ENCODE assay signal across 17 cellular contexts in genomic region chr6:112145080-112145573, GRCh38. TPM values are rescaled to one million over a fixed set of nuclear protein-coding genes. Genes with fewer than 3 reads are reported as not detected.
DNase-seq lines count a peak whose midpoint lies in the region; ATAC-seq and TF ChIP-seq lines count a peak whose summit lies in the region.
"Had no signal": no experiment of that assay in that cellular context is flagged by ENCODE, and none has a peak within 500 bp of the region (broad histone marks: within the 10 kb centered on the region; RNA-seq: fewer than 3 reads in every experiment).

No MANE protein-coding gene starts in this region.

- no peak overlapping the region for H3K27ac Mint-ChIP-seq in activated CD8-positive, alpha-beta T cell treated with anti-CD3 and anti-CD28 coated beads for 36 hours
- H3K27ac Mint-ChIP-seq: activated CD8-positive, alpha-beta T cell treated with anti-CD3 and anti-CD28 coated beads, Interleukin-2, amount 10 ng/mL, durations not matched to agents 7 days and 5 days; activated T-helper 17 cell treated with anti-CD3 and anti-CD28 coated beads, Interleukin-2, amount 50 U/mL, for 72 hours; CD4-positive, CD25-positive, alpha-beta regulatory T cell had no signal

- no peaks in the 10 kb centered on the region for H3K9me3 ChIP-seq in endocrine pancreas (ENCODE audit: control insufficient read depth, low read length)
- H3K9me3 ChIP-seq: heart right ventricle had no signal

- H3K27me3 ChIP-seq in endocrine pancreas (ENCODE audit: control insufficient read depth, insufficient read depth, low read length), result no peaks in the 10 kb centered on the region
- H3K27me3 ChIP-seq: heart right ventricle had no signal

- no peak for TF ChIP-seq CTCF in activated CD8-positive, alpha-beta T cell treated with anti-CD3 and anti-CD28 coated beads for 36 hours (IDR thresholded peaks at IDR 0.05)

- no peaks in the 10 kb centered on the region for H3K4me1 ChIP-seq in endocrine pancreas (ENCODE audit: control insufficient read depth, insufficient read depth, low read length)

- intact Hi-C loops in sciatic nerve (cut with DNase I), result no loop called here
- intact Hi-C loops in activated CD8-positive, alpha-beta T cell treated with anti-CD3 and anti-CD28 coated beads for 36 hours (cut with micrococcal nuclease), result no loop called here

- peak; percentile 21 for DNase-seq in NCI-H2107 treated with DMSO at 0.1 percent for 48 hours (lab: John Stamatoyannopoulos, UW; ENCODE audit: unreplicated experiment)
- no peak for DNase-seq in NCI-H2107 (lab: John Stamatoyannopoulos, UW)
- DNase-seq in NCI-H2029 treated with DMSO at 0.1 percent for 48 hours (lab: John Stamatoyannopoulos, UW), result peak; percentile 50
- no peak for DNase-seq in sciatic nerve (ENCODE audit: low spot score)
- no peak for DNase-seq in mesenteric fat pad (ENCODE audit: low spot score)
- no peak for DNase-seq in T-helper 1 cell
- DNase-seq in activated CD8-positive, alpha-beta T cell treated with anti-CD3 and anti-CD28 coated beads for 36 hours, result no peak
- DNase-seq: 8988T; activated CD8-positive, alpha-beta T cell treated with anti-CD3 and anti-CD28 coated beads, Interleukin-2, amount 10 ng/mL, durations not matched to agents 7 days and 5 days; amygdala; CD4-positive, CD25-positive, alpha-beta regulatory T cell; heart right ventricle; posterior cingulate gyrus had no signal

- CTCF ChIA-PET in activated CD8-positive, alpha-beta T cell treated with anti-CD3 and anti-CD28 coated beads for 36 hours (lab: Charles Lee), result interaction anchor here (1.2 to 2.6 kb wide), 2 partner anchors 18 to 22 kb away, joined by 4 to 19 read pairs; no protein-coding TSS in a partner anchor

- peaks cover 5% of the 10 kb centered on the region for H3K27me3 Mint-ChIP-seq in activated CD8-positive, alpha-beta T cell treated with anti-CD3 and anti-CD28 coated beads for 36 hours

- no peak overlapping the region for H3K9ac ChIP-seq in endocrine pancreas (ENCODE audit: control insufficient read depth, insufficient read depth, low read length)
- H3K9ac ChIP-seq: KMS-11 had no signal

- no peaks in the 10 kb centered on the region for H3K9me3 Mint-ChIP-seq in activated CD8-positive, alpha-beta T cell treated with anti-CD3 and anti-CD28 coated beads for 36 hours
- H3K9me3 Mint-ChIP-seq: activated T-helper 17 cell treated with anti-CD3 and anti-CD28 coated beads, Interleukin-2, amount 50 U/mL, for 72 hours; CD4-positive, CD25-positive, alpha-beta regulatory T cell had no signal

- ATAC-seq in sciatic nerve, result peak; percentile 16
- no peak for ATAC-seq in activated CD8-positive, alpha-beta T cell treated with anti-CD3 and anti-CD28 coated beads for 36 hours
- ATAC-seq: activated CD8-positive, alpha-beta T cell treated with anti-CD3 and anti-CD28 coated beads, Interleukin-2, amount 10 ng/mL, durations not matched to agents 7 days and 5 days; activated T-helper 17 cell treated with anti-CD3 and anti-CD28 coated beads, Interleukin-2, amount 50 U/mL, for 72 hours had no signal

- no peaks in the 10 kb centered on the region for H3K36me3 Mint-ChIP-seq in activated CD8-positive, alpha-beta T cell treated with anti-CD3 and anti-CD28 coated beads for 36 hours (ENCODE audit: low read depth)
- H3K36me3 Mint-ChIP-seq: CD4-positive, CD25-positive, alpha-beta regulatory T cell had no signal

- H3K4me1 Mint-ChIP-seq in activated CD8-positive, alpha-beta T cell treated with anti-CD3 and anti-CD28 coated beads for 36 hours (ENCODE audit: low read depth), result peaks cover 1% of the 10 kb centered on the region

- no peak overlapping the region for H3K4me3 Mint-ChIP-seq in activated CD8-positive, alpha-beta T cell treated with anti-CD3 and anti-CD28 coated beads for 36 hours
- H3K4me3 Mint-ChIP-seq: activated CD8-positive, alpha-beta T cell treated with anti-CD3 and anti-CD28 coated beads, Interleukin-2, amount 10 ng/mL, durations not matched to agents 7 days and 5 days; activated T-helper 17 cell treated with anti-CD3 and anti-CD28 coated beads, Interleukin-2, amount 50 U/mL, for 72 hours; CD4-positive, CD25-positive, alpha-beta regulatory T cell had no signal

- H3K4me3 ChIP-seq in endocrine pancreas (ENCODE audit: control insufficient read depth, insufficient read depth, low read length), result peak overlapping the region; percentile 74
- H3K4me3 ChIP-seq: GM12878, heart right ventricle had no signal

- no peaks in the 10 kb centered on the region for H3K36me3 ChIP-seq in endocrine pancreas (ENCODE audit: control insufficient read depth, insufficient read depth, low read length)

- POLR2A ChIA-PET in activated CD8-positive, alpha-beta T cell treated with anti-CD3 and anti-CD28 coated beads for 36 hours (lab: Charles Lee), result interaction anchor here (0.6 to 0.7 kb wide), 2 partner anchors 15 to 54 kb away, joined by 3 read pairs; no protein-coding TSS in a partner anchor

RNA-seq across cellular contexts. Expression of gene FAM229B, which starts 57.7 kb away (rescaled TPM):
- total RNA-seq in sciatic nerve (42.4 TPM), mesenteric fat pad (10.8 TPM)
- 10 to 100 TPM in 1 of 2 experiments, 1 to 10 TPM in 1; 7.6 to 10.2 TPM for total RNA-seq in activated CD8-positive, alpha-beta T cell treated with anti-CD3 and anti-CD28 coated beads for 36 hours

RNA-seq across cellular contexts. Expression of gene TUBE1, which starts 57.8 kb away (rescaled TPM):
- total RNA-seq in sciatic nerve (30.0 TPM), mesenteric fat pad (16.9 TPM)
- 10 to 100 TPM; 38.7 to 39.1 TPM for total RNA-seq in activated CD8-positive, alpha-beta T cell treated with anti-CD3 and anti-CD28 coated beads for 36 hours

Comparison
In these comparisons a context has a peak if more than half of its experiments do, and no peak if none do; other contexts are left out.
1. DNase-seq: peak in NCI-H2107 treated with DMSO at 0.1 percent for 48 hours (single experiment) and NCI-H2029 treated with DMSO at 0.1 percent for 48 hours (single experiment); none in NCI-H2107 (single experiment), sciatic nerve (single experiment), mesenteric fat pad (single experiment), T-helper 1 cell (0 of 5) and activated CD8-positive, alpha-beta T cell treated with anti-CD3 and anti-CD28 coated beads for 36 hours (single experiment).